Comparison of ENCODE assay signal across 9 cellular contexts in genomic region chr14:102046337-102047278, GRCh38. TPM values are rescaled to one million over a fixed set of nuclear protein-coding genes. Genes with fewer than 3 reads are reported as not detected.
DNase-seq lines count a peak whose midpoint lies in the region; ATAC-seq, FAIRE-seq and TF ChIP-seq lines count a peak whose summit lies in the region.
"Had no signal": no experiment of that assay in that cellular context is flagged by ENCODE, and none has a peak within 500 bp of the region (broad histone marks: within the 10 kb centered on the region; RNA-seq: fewer than 3 reads in every experiment).

No MANE protein-coding gene starts in this region.

- peak overlapping the region; percentile 34 for H3K27ac Mint-ChIP-seq in activated CD8-positive, alpha-beta T cell treated with anti-CD3 and anti-CD28 coated beads for 36 hours
- no peak overlapping the region for H3K27ac Mint-ChIP-seq in glutamatergic neuron (ENCODE audit: unreplicated experiment)
- H3K27ac Mint-ChIP-seq: activated naive CD8-positive, alpha-beta T cell had no signal

- POLR2A ChIA-PET in activated CD8-positive, alpha-beta T cell treated with anti-CD3 and anti-CD28 coated beads for 36 hours (lab: Charles Lee): interaction anchor here (1.2 kb wide), 1 partner anchor 11 kb away, joined by 4 read pairs; no protein-coding TSS in a partner anchor

- no peaks in the 10 kb centered on the region for H3K9me3 Mint-ChIP-seq in activated CD8-positive, alpha-beta T cell treated with anti-CD3 and anti-CD28 coated beads for 36 hours
- H3K9me3 Mint-ChIP-seq in glutamatergic neuron (ENCODE audit: unreplicated experiment): peaks cover 9% of the 10 kb centered on the region

- H3K4me3 ChIP-seq in pancreas: no peak overlapping the region

- H3K9me3 ChIP-seq in pancreas: no peaks in the 10 kb centered on the region

- peaks cover under 1 to 79% (median 57%) of the 10 kb centered on the region in 3 donors for H3K36me3 ChIP-seq in pancreas

- no peaks in the 10 kb centered on the region for H3K27me3 Mint-ChIP-seq in activated CD8-positive, alpha-beta T cell treated with anti-CD3 and anti-CD28 coated beads for 36 hours
- H3K27me3 Mint-ChIP-seq in glutamatergic neuron (ENCODE audit: unreplicated experiment): peaks cover 18% of the 10 kb centered on the region
- H3K27me3 Mint-ChIP-seq: activated naive CD8-positive, alpha-beta T cell had no signal

- H3K4me1 Mint-ChIP-seq in activated CD8-positive, alpha-beta T cell treated with anti-CD3 and anti-CD28 coated beads for 36 hours (ENCODE audit: low read depth): no peaks in the 10 kb centered on the region
- no peaks in the 10 kb centered on the region for H3K4me1 Mint-ChIP-seq in glutamatergic neuron (ENCODE audit: low read depth, unreplicated experiment)

- TF ChIP-seq CTCF in activated CD8-positive, alpha-beta T cell treated with anti-CD3 and anti-CD28 coated beads for 36 hours (IDR thresholded peaks at IDR 0.05): no peak
- TF ChIP-seq CTCF in glutamatergic neuron (IDR thresholded peaks at IDR 0.05; ENCODE audit: partially characterized antibody, unreplicated experiment) (no peak), pancreas (IDR thresholded peaks at IDR 0.05) (peak; percentile 40 to 68 (median 51))

- WGBS in pancreas, 2 donors: 30 to 31% methylated on average over 21 to 23 of the region's 23 CpGs

- peaks cover 0 to 3% (median 0%) of the 10 kb centered on the region in 3 donors for H3K4me1 ChIP-seq in pancreas

- peak; percentile 78 for FAIRE-seq in pancreas (lab: Jason Lieb, UNC)

- peak overlapping the region in 1 of 4 donors; percentile 5 for H3K27ac ChIP-seq in pancreas

- H3K4me3 Mint-ChIP-seq in activated CD8-positive, alpha-beta T cell treated with anti-CD3 and anti-CD28 coated beads for 36 hours: no peak overlapping the region
- H3K4me3 Mint-ChIP-seq in glutamatergic neuron (ENCODE audit: unreplicated experiment): no peak overlapping the region
- H3K4me3 Mint-ChIP-seq: activated naive CD8-positive, alpha-beta T cell had no signal

- intact Hi-C loops in activated CD8-positive, alpha-beta T cell treated with anti-CD3 and anti-CD28 coated beads for 36 hours (cut with micrococcal nuclease): no loop called here
- intact Hi-C loops in pancreas (cut with DNase I): loop anchor here in 2 of 3 donors (5.0 kb wide), 2 partner anchors 46 to 51 kb away; no protein-coding TSS in a partner anchor

- peaks cover 47% of the 10 kb centered on the region for H3K36me3 Mint-ChIP-seq in activated CD8-positive, alpha-beta T cell treated with anti-CD3 and anti-CD28 coated beads for 36 hours (ENCODE audit: low read depth)
- H3K36me3 Mint-ChIP-seq in glutamatergic neuron (ENCODE audit: unreplicated experiment): no peaks in the 10 kb centered on the region
- H3K36me3 Mint-ChIP-seq: activated naive CD8-positive, alpha-beta T cell had no signal

- peak; percentile 78 for ATAC-seq in activated CD8-positive, alpha-beta T cell treated with anti-CD3 and anti-CD28 coated beads for 36 hours
- peak; percentile 97 to 99 (median 98) for ATAC-seq in pancreas
- ATAC-seq in HG03457 (IDR thresholded peaks at IDR 0.05; ENCODE audit: unreplicated experiment): no peak
- no peak for ATAC-seq in GM21360 (IDR thresholded peaks at IDR 0.05; ENCODE audit: unreplicated experiment)

- CTCF ChIA-PET in activated CD8-positive, alpha-beta T cell treated with anti-CD3 and anti-CD28 coated beads for 36 hours (lab: Charles Lee): interaction anchor here (0.9 to 1.5 kb wide), 3 partner anchors 23 to 85 kb away, joined by 3 to 9 read pairs (median 4); no protein-coding TSS in a partner anchor

- no peaks in the 10 kb centered on the region for H3K27me3 ChIP-seq in pancreas

- DNase-seq in SIG-M5 treated with dmso at 0.1 percent for 504 hours (lab: John Stamatoyannopoulos, UW; ENCODE audit: unreplicated experiment) (peak; percentile 76), SIG-M5 (lab: John Stamatoyannopoulos, UW) (no peak), NCI-H2029 (lab: John Stamatoyannopoulos, UW) (peak; percentile 18), glutamatergic neuron (peak; percentile 73), pancreas (peak; percentile 88 to 95 (median 92))
- peak; percentile 51 for DNase-seq in activated CD8-positive, alpha-beta T cell treated with anti-CD3 and anti-CD28 coated beads for 36 hours

RNA-seq across cellular contexts. Expression of gene HSP90AA1, which starts 40.2 kb away (rescaled TPM):
- 1,000 to 10,000 TPM; 1,101 to 1,115 TPM for total RNA-seq in activated CD8-positive, alpha-beta T cell treated with anti-CD3 and anti-CD28 coated beads for 36 hours
- total RNA-seq in glutamatergic neuron (ENCODE audit: unreplicated experiment) (610 TPM), pancreas (100 to 1,000 TPM; 106 to 393 (median 136) TPM)
- 100 to 1,000 TPM; 106 to 203 TPM for polyA plus RNA-seq in pancreas

Comparison
In these comparisons a context has a peak if more than half of its experiments do, and no peak if none do; other contexts are left out.
1. ATAC-seq: peak in activated CD8-positive, alpha-beta T cell treated with anti-CD3 and anti-CD28 coated beads for 36 hours (single experiment) and pancreas (4 of 4); none in HG03457 (single experiment) and GM21360 (single experiment).
2. CTCF ChIP-seq: peak in pancreas (4 of 4); none in activated CD8-positive, alpha-beta T cell treated with anti-CD3 and anti-CD28 coated beads for 36 hours (single experiment) and glutamatergic neuron (single experiment).